12 cellular contexts compared by ENCODE assay signal in genomic region chr14:105088812-105089745, GRCh38. TPM values are rescaled to one million over a fixed set of nuclear protein-coding genes. Genes with fewer than 3 reads are reported as not detected.
DNase-seq lines count a peak whose midpoint lies in the region; ATAC-seq and TF ChIP-seq lines count a peak whose summit lies in the region.
"Had no signal": no experiment of that assay in that cellular context is flagged by ENCODE, and none has a peak within 500 bp of the region (broad histone marks: within the 10 kb centered on the region; RNA-seq: fewer than 3 reads in every experiment).

No MANE protein-coding gene starts in this region.

- H3K4me1 Mint-ChIP-seq in activated naive CD8-positive, alpha-beta T cell treated with anti-CD3 and anti-CD28 coated beads, Interleukin-2, amount 10 ng/mL, durations not matched to agents 7 days and 5 days = peaks cover 22% of the 10 kb centered on the region
- H3K4me1 Mint-ChIP-seq in activated naive CD8-positive, alpha-beta T cell treated with anti-CD3 and anti-CD28 coated beads for 36 hours = peaks cover 20% of the 10 kb centered on the region
- peaks cover 16% of the 10 kb centered on the region for H3K4me1 Mint-ChIP-seq in T-helper 17 cell

- peaks cover 0 to 72% (median 42%) of the 10 kb centered on the region in 4 donors for H3K4me1 ChIP-seq in tibial nerve

- H3K9me3 Mint-ChIP-seq in activated naive CD8-positive, alpha-beta T cell treated with anti-CD3 and anti-CD28 coated beads, Interleukin-2, amount 10 ng/mL, durations not matched to agents 7 days and 5 days = no peaks in the 10 kb centered on the region
- H3K9me3 Mint-ChIP-seq in activated naive CD8-positive, alpha-beta T cell treated with anti-CD3 and anti-CD28 coated beads for 36 hours = no peaks in the 10 kb centered on the region

- no peak for TF ChIP-seq CTCF in tibial nerve (IDR thresholded peaks at IDR 0.05)

- no peak for ATAC-seq in activated naive CD8-positive, alpha-beta T cell treated with anti-CD3 and anti-CD28 coated beads, Interleukin-2, amount 10 ng/mL, durations not matched to agents 7 days and 5 days (ENCODE audit: low read depth)
- ATAC-seq in T-helper 17 cell = no peak
- no peak for ATAC-seq in left lobe of liver
- no peak for ATAC-seq in HG03432 (IDR thresholded peaks at IDR 0.05; ENCODE audit: unreplicated experiment)
- no peak for ATAC-seq in GM18861 (IDR thresholded peaks at IDR 0.05; ENCODE audit: unreplicated experiment)

- no peak overlapping the region for H3K4me3 Mint-ChIP-seq in activated naive CD8-positive, alpha-beta T cell treated with anti-CD3 and anti-CD28 coated beads, Interleukin-2, amount 10 ng/mL, durations not matched to agents 7 days and 5 days
- H3K4me3 Mint-ChIP-seq in activated naive CD8-positive, alpha-beta T cell treated with anti-CD3 and anti-CD28 coated beads for 36 hours = no peak overlapping the region
- H3K4me3 Mint-ChIP-seq in T-helper 17 cell = peak overlapping the region; percentile 67

- peak overlapping the region in 3 of 4 donors; percentile 37 to 89 (median 69) for H3K27ac ChIP-seq in tibial nerve
- H3K27ac ChIP-seq: KMS-11 had no signal

- WGBS in tibial nerve, 2 donors = 77 to 80% methylated on average over 14 to 21 of the region's 24 CpGs

- H3K4me3 ChIP-seq in tibial nerve = no peak overlapping the region

- no peak for TF ChIP-seq POLR2A in tibial nerve (IDR thresholded peaks at IDR 0.05)

- H3K36me3 ChIP-seq in tibial nerve = no peaks in the 10 kb centered on the region

- H3K9me3 ChIP-seq in T-helper 17 cell (ENCODE audit: control insufficient read depth, low read length, poor library complexity, severe bottlenecking) = no peaks in the 10 kb centered on the region
- H3K9me3 ChIP-seq in tibial nerve = no peaks in the 10 kb centered on the region

- POLR2A ChIA-PET in activated naive CD8-positive, alpha-beta T cell treated with anti-CD3 and anti-CD28 coated beads, Interleukin-2, amount 10 ng/mL, durations not matched to agents 7 days and 5 days (lab: Charles Lee) = no interaction called here

- H3K27ac Mint-ChIP-seq in activated naive CD8-positive, alpha-beta T cell treated with anti-CD3 and anti-CD28 coated beads, Interleukin-2, amount 10 ng/mL, durations not matched to agents 7 days and 5 days = no peak overlapping the region
- no peak overlapping the region for H3K27ac Mint-ChIP-seq in activated naive CD8-positive, alpha-beta T cell treated with anti-CD3 and anti-CD28 coated beads for 36 hours
- no peak overlapping the region for H3K27ac Mint-ChIP-seq in T-helper 17 cell

- no peaks in the 10 kb centered on the region for H3K27me3 ChIP-seq in tibial nerve

- peak; percentile 36 for DNase-seq in activated naive CD8-positive, alpha-beta T cell treated with anti-CD3 and anti-CD28 coated beads, Interleukin-2, amount 10 ng/mL, durations not matched to agents 7 days and 5 days
- DNase-seq in activated naive CD8-positive, alpha-beta T cell treated with anti-CD3 and anti-CD28 coated beads for 36 hours = no peak
- DNase-seq in T-helper 17 cell = no peak
- DNase-seq in left lobe of liver (ENCODE audit: low spot score) = peak; percentile 44
- no peak for DNase-seq in tibial nerve (ENCODE audit: low spot score in 2 of 2)
- no peak for DNase-seq in Kasumi-1 (lab: John Stamatoyannopoulos, UW)
- DNase-seq: activated CD4-positive, CD25-positive, alpha-beta regulatory T cell treated with anti-CD3 and anti-CD28 coated beads, Interleukin-2, amount 50 U/mL, for 72 hours; NCI-H774; stimulated activated CD4-positive, alpha-beta T cell treated with anti-CD3 and anti-CD28 coated beads, Interleukin-4, amount 100 ng/mL, for 4 hours had no signal

- peaks cover 2% of the 10 kb centered on the region for H3K27me3 Mint-ChIP-seq in activated naive CD8-positive, alpha-beta T cell treated with anti-CD3 and anti-CD28 coated beads, Interleukin-2, amount 10 ng/mL, durations not matched to agents 7 days and 5 days
- H3K27me3 Mint-ChIP-seq in activated naive CD8-positive, alpha-beta T cell treated with anti-CD3 and anti-CD28 coated beads for 36 hours = no peaks in the 10 kb centered on the region
- H3K27me3 Mint-ChIP-seq in T-helper 17 cell = no peaks in the 10 kb centered on the region

- no peak for TF ChIP-seq EP300 in tibial nerve (IDR thresholded peaks at IDR 0.05)

- no peaks in the 10 kb centered on the region for H3K36me3 Mint-ChIP-seq in activated naive CD8-positive, alpha-beta T cell treated with anti-CD3 and anti-CD28 coated beads, Interleukin-2, amount 10 ng/mL, durations not matched to agents 7 days and 5 days
- no peaks in the 10 kb centered on the region for H3K36me3 Mint-ChIP-seq in activated naive CD8-positive, alpha-beta T cell treated with anti-CD3 and anti-CD28 coated beads for 36 hours
- no peaks in the 10 kb centered on the region for H3K36me3 Mint-ChIP-seq in T-helper 17 cell (ENCODE audit: low read depth)

RNA-seq across cellular contexts. Expression of gene GPR132, which starts 23.8 kb away (rescaled TPM):
- total RNA-seq in activated naive CD8-positive, alpha-beta T cell treated with anti-CD3 and anti-CD28 coated beads, Interleukin-2, amount 10 ng/mL, durations not matched to agents 7 days and 5 days = 10 to 100 TPM; 43.5 to 46.6 TPM
- total RNA-seq in activated naive CD8-positive, alpha-beta T cell treated with anti-CD3 and anti-CD28 coated beads for 36 hours = 10 to 100 TPM; 23.9 to 24.1 TPM
- total RNA-seq in T-helper 17 cell (10 to 100 TPM; 43.4 to 47.1 TPM), left lobe of liver (0.40 TPM), tibial nerve (1 to 10 TPM; 1.5 to 7.7 (median 5.4) TPM)

Comparison
In these comparisons a context has a peak if more than half of its experiments do, and no peak if none do; other contexts are left out.
1. DNase-seq: peak in activated naive CD8-positive, alpha-beta T cell treated with anti-CD3 and anti-CD28 coated beads, Interleukin-2, amount 10 ng/mL, durations not matched to agents 7 days and 5 days (single experiment) and left lobe of liver (single experiment); none in activated naive CD8-positive, alpha-beta T cell treated with anti-CD3 and anti-CD28 coated beads for 36 hours (single experiment), T-helper 17 cell (0 of 3), tibial nerve (0 of 2) and Kasumi-1 (0 of 2).